In the genomic region with DNA sequence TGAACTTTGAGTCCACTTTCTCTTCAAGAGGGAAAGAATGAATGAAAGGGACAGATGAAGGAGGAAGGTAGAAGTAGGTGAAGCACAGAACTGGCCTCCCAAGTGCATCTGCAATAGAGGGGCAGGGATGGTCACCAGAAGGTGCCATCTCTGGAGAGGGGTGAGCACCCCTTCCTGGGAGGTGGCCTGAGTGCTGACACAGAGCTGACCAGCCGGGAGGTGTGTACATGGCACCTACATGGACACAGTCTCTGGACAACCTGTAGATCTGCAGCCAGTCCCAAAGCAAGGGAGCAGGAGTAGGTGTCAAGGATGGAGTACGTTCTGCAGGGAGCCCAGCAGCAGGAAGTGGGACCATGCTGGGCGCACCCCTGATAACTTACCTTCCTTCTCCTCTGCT, we compare ENCODE assay signal across 27 cellular contexts.
"Had no signal": no experiment of that assay in that cellular context is flagged by ENCODE, and none has a peak within 500 bp of the region (broad histone marks: within the 10 kb centered on the region; RNA-seq: fewer than 3 reads in every experiment).

No MANE protein-coding gene starts in this region.

- H3K4me1 ChIP-seq: neural progenitor cell, parathyroid adenoma, right lobe of liver, uterus had no signal

- H3K36me3 Mint-ChIP-seq: immature natural killer cell; memory B cell; naive thymus-derived CD4-positive, alpha-beta T cell; neural progenitor cell; stimulated activated effector memory CD8-positive, alpha-beta T cell treated with anti-CD3 and anti-CD28 coated beads, Interleukin-12 subunit alpha, Interleukin-12 subunit beta, amount 100 ng/mL, for 72 hours had no signal

- ATAC-seq: heart left ventricle; left lung; naive thymus-derived CD4-positive, alpha-beta T cell; stimulated activated effector memory CD8-positive, alpha-beta T cell treated with anti-CD3 and anti-CD28 coated beads, Interleukin-12 subunit alpha, Interleukin-12 subunit beta, amount 100 ng/mL, for 72 hours; upper lobe of right lung had no signal

- H3K4me1 Mint-ChIP-seq: immature natural killer cell; memory B cell; stimulated activated effector memory CD8-positive, alpha-beta T cell treated with anti-CD3 and anti-CD28 coated beads, Interleukin-12 subunit alpha, Interleukin-12 subunit beta, amount 100 ng/mL, for 72 hours had no signal

- DNase-seq: heart left ventricle; hypothalamus; immature natural killer cell; kidney; left colon; midbrain; mucosa of descending colon; naive thymus-derived CD4-positive, alpha-beta T cell; nephron progenitor cell; occipital lobe; stimulated activated CD4-positive, alpha-beta T cell treated with anti-CD3 and anti-CD28 coated beads, Interleukin-4, amount 100 ng/mL, for 24 hours; stimulated activated naive CD4-positive, alpha-beta T cell; upper lobe of right lung; uterus had no signal

- H3K27me3 ChIP-seq: heart left ventricle, left lung, neural progenitor cell, neutrophil, right atrium auricular region, right lobe of liver, suprapubic skin, tibial artery, upper lobe of right lung, uterus had no signal

- H3K9me3 ChIP-seq: heart left ventricle, left lung, mucosa of descending colon, neutrophil, right atrium auricular region, right lobe of liver, suprapubic skin, thoracic aorta, tibial artery, upper lobe of right lung, uterus had no signal

- H3K27me3 Mint-ChIP-seq: naive thymus-derived CD4-positive, alpha-beta T cell; stimulated activated naive CD8-positive, alpha-beta T cell treated with anti-CD3 and anti-CD28 coated beads, Interleukin-15, Interleukin-2, amounts not matched to agents 100 ng/mL and 50 ng/mL, for 24 hours had no signal

- H3K4me3 ChIP-seq: heart left ventricle, left lung, mucosa of descending colon, neural progenitor cell, right atrium auricular region, right lobe of liver, suprapubic skin, thoracic aorta, tibial artery, upper lobe of right lung, uterus had no signal

- H3K4me3 Mint-ChIP-seq: immature natural killer cell; memory B cell; naive thymus-derived CD4-positive, alpha-beta T cell; nephron progenitor cell; neural progenitor cell; stimulated activated effector memory CD8-positive, alpha-beta T cell treated with anti-CD3 and anti-CD28 coated beads, Interleukin-12 subunit alpha, Interleukin-12 subunit beta, amount 100 ng/mL, for 72 hours; stimulated activated naive CD8-positive, alpha-beta T cell treated with anti-CD3 and anti-CD28 coated beads, Interleukin-15, Interleukin-2, amounts not matched to agents 100 ng/mL and 50 ng/mL, for 24 hours had no signal

- H3K27ac ChIP-seq: heart left ventricle, left lung, neural progenitor cell, neutrophil, parathyroid adenoma, right atrium auricular region, right lobe of liver, suprapubic skin, thoracic aorta, tibial artery, upper lobe of right lung, uterus had no signal

- H3K36me3 ChIP-seq: heart left ventricle, left lung, neural progenitor cell, neutrophil, right atrium auricular region, right lobe of liver, suprapubic skin, thoracic aorta, tibial artery, upper lobe of right lung, uterus had no signal

- H3K9me3 Mint-ChIP-seq: immature natural killer cell; memory B cell; naive thymus-derived CD4-positive, alpha-beta T cell; nephron progenitor cell; neural progenitor cell; stimulated activated effector memory CD8-positive, alpha-beta T cell treated with anti-CD3 and anti-CD28 coated beads, Interleukin-12 subunit alpha, Interleukin-12 subunit beta, amount 100 ng/mL, for 72 hours; stimulated activated naive CD8-positive, alpha-beta T cell treated with anti-CD3 and anti-CD28 coated beads, Interleukin-15, Interleukin-2, amounts not matched to agents 100 ng/mL and 50 ng/mL, for 24 hours had no signal

- H3K27ac Mint-ChIP-seq: memory B cell; naive thymus-derived CD4-positive, alpha-beta T cell; nephron progenitor cell; neural progenitor cell; progenitor cell of endocrine pancreas; stimulated activated effector memory CD8-positive, alpha-beta T cell treated with anti-CD3 and anti-CD28 coated beads, Interleukin-12 subunit alpha, Interleukin-12 subunit beta, amount 100 ng/mL, for 72 hours; stimulated activated naive CD8-positive, alpha-beta T cell treated with anti-CD3 and anti-CD28 coated beads, Interleukin-15, Interleukin-2, amounts not matched to agents 100 ng/mL and 50 ng/mL, for 24 hours had no signal
